In the genomic region with DNA sequence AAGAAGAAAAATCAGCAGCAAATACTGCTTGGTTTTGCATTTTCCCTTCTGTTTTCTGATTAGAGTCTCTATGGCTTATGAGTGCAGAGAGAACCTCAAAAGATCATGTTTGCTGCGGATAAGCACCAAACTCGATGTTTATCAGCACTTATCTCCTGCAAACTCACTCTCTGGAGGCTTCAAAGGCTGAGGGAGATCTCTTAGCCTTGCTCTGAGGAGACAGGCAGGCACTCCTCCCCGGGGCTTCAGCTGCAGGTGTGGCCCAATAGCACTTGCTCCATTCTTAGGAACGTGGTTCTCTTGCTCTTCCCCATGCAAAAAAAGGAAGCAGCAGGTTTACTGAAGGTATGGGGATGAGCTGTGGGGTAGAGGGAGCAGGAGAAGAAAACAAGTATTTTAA, we compare ENCODE assay signal across 16 cellular contexts. TPM values are rescaled to one million over a fixed set of nuclear protein-coding genes. Genes with fewer than 3 reads are reported as not detected.
A peak's percentile ranks its signal among the peaks of the same experiment; 100 is the strongest.
DNase-seq lines count a peak whose midpoint lies in the region; ATAC-seq and TF ChIP-seq lines count a peak whose summit lies in the region.
"Had no signal": no experiment of that assay in that cellular context is flagged by ENCODE, and none has a peak within 500 bp of the region (broad histone marks: within the 10 kb centered on the region; RNA-seq: fewer than 3 reads in every experiment).

No MANE protein-coding gene starts in this region.

- H3K9me3 Mint-ChIP-seq in activated CD4-positive, alpha-beta T cell treated with anti-CD3 and anti-CD28 coated beads, Interleukin-2, amount 10 ng/mL, durations not matched to agents 24 days and 14 days = no peaks in the 10 kb centered on the region
- no peaks in the 10 kb centered on the region for H3K9me3 Mint-ChIP-seq in activated T-helper 17 cell treated with anti-CD3 and anti-CD28 coated beads, Interleukin-2, amount 50 U/mL, for 72 hours

- peak overlapping the region; percentile 91 for H3K4me2 ChIP-seq in MM.1S (ENCODE audit: low read depth, low read length)
- H3K4me2 ChIP-seq: A549 had no signal

- H3K36me3 ChIP-seq in MM.1S (replicated peaks; ENCODE audit: insufficient read depth, low read length) (no peaks in the 10 kb centered on the region; the same call in 1 of the 2 replicates), neutrophil (no peaks in the 10 kb centered on the region), MG63 (no peaks in the 10 kb centered on the region), right atrium auricular region (no peaks in the 10 kb centered on the region)
- H3K36me3 ChIP-seq: brain microvascular endothelial cell, left lung, upper lobe of left lung had no signal

- H3K79me2 ChIP-seq in MM.1S (ENCODE audit: low read length) = peaks cover 93% of the 10 kb centered on the region

- peak overlapping the region; percentile 99 for H3K27ac ChIP-seq in MM.1S (ENCODE audit: low read length)
- H3K27ac ChIP-seq in neutrophil = peak overlapping the region; percentile 95
- H3K27ac ChIP-seq in right atrium auricular region = no peak overlapping the region
- H3K27ac ChIP-seq: A549, brain microvascular endothelial cell had no signal

- peak overlapping the region; percentile 79 for H3K27ac Mint-ChIP-seq in activated CD4-positive, alpha-beta T cell treated with anti-CD3 and anti-CD28 coated beads, Interleukin-2, amount 10 ng/mL, durations not matched to agents 24 days and 14 days
- peak overlapping the region; percentile 77 for H3K27ac Mint-ChIP-seq in activated T-helper 17 cell treated with anti-CD3 and anti-CD28 coated beads, Interleukin-2, amount 50 U/mL, for 72 hours

- no peak overlapping the region for H2AFZ ChIP-seq in MM.1S (ENCODE audit: low read length)

- no peaks in the 10 kb centered on the region for H3K27me3 Mint-ChIP-seq in activated CD4-positive, alpha-beta T cell treated with anti-CD3 and anti-CD28 coated beads, Interleukin-2, amount 10 ng/mL, durations not matched to agents 24 days and 14 days
- no peaks in the 10 kb centered on the region for H3K27me3 Mint-ChIP-seq in activated T-helper 17 cell treated with anti-CD3 and anti-CD28 coated beads, Interleukin-2, amount 50 U/mL, for 72 hours

- peak overlapping the region; percentile 47; the same call in 1 of the 2 replicates for H3K9ac ChIP-seq in MM.1S (ENCODE audit: low read length)

- ATAC-seq in activated T-helper 17 cell treated with anti-CD3 and anti-CD28 coated beads, Interleukin-2, amount 50 U/mL, for 72 hours (replicated peaks) = no peak
- ATAC-seq in HG03432 (IDR thresholded peaks at IDR 0.05; ENCODE audit: unreplicated experiment) = no peak
- ATAC-seq: A549, left lung, Panc1 had no signal

- H3K4me3 Mint-ChIP-seq in activated CD4-positive, alpha-beta T cell treated with anti-CD3 and anti-CD28 coated beads, Interleukin-2, amount 10 ng/mL, durations not matched to agents 24 days and 14 days = peak overlapping the region; percentile 63
- H3K4me3 Mint-ChIP-seq in activated T-helper 17 cell treated with anti-CD3 and anti-CD28 coated beads, Interleukin-2, amount 50 U/mL, for 72 hours = peak overlapping the region; percentile 77

- H3K4me3 ChIP-seq in MM.1S (ENCODE audit: low read length) (peak overlapping the region; percentile 49), neutrophil (ENCODE audit: low read depth in 1 of 2, low read length in 1 of 2) (peak overlapping the region; percentile 23 to 30), MG63 (no peak overlapping the region), right atrium auricular region (no peak overlapping the region)
- H3K4me3 ChIP-seq: A549, left lung, upper lobe of left lung had no signal

- H3K4me1 Mint-ChIP-seq in activated CD4-positive, alpha-beta T cell treated with anti-CD3 and anti-CD28 coated beads, Interleukin-2, amount 10 ng/mL, durations not matched to agents 24 days and 14 days = peaks cover 57% of the 10 kb centered on the region
- peaks cover 61% of the 10 kb centered on the region for H3K4me1 Mint-ChIP-seq in activated T-helper 17 cell treated with anti-CD3 and anti-CD28 coated beads, Interleukin-2, amount 50 U/mL, for 72 hours

- no peaks in the 10 kb centered on the region for H3K9me2 ChIP-seq in MM.1S (replicated peaks; ENCODE audit: insufficient read depth, low read length)

- TF ChIP-seq CTCF in MM.1S (IDR thresholded peaks at IDR 0.05; ENCODE audit: low read length) (no peak), neutrophil (IDR thresholded peaks at IDR 0.05) (no peak), right atrium auricular region (IDR thresholded peaks at IDR 0.05) (no peak)

- intact Hi-C loops in activated CD4-positive, alpha-beta T cell treated with anti-CD3 and anti-CD28 coated beads, Interleukin-2, amount 10 ng/mL, durations not matched to agents 24 days and 14 days (cut with micrococcal nuclease) = loop anchor here (10.0 kb wide), 1 partner anchor 214 kb away; no protein-coding TSS in a partner anchor

- DNase-seq in activated CD4-positive, alpha-beta T cell treated with anti-CD3 and anti-CD28 coated beads, Interleukin-2, amount 10 ng/mL, durations not matched to agents 24 days and 14 days = peak; percentile 76
- no peak for DNase-seq in activated CD4-positive, alpha-beta T cell treated with anti-CD3 and anti-CD28 coated beads, Interleukin-2, amount 50 U/mL, for 48 hours
- DNase-seq in MM.1S = peak; percentile 67
- DNase-seq in MG63 = no peak
- no peak for DNase-seq in right atrium auricular region (ENCODE audit: low spot score)
- DNase-seq: activated CD8-positive, alpha-beta memory T cell treated with anti-CD3 and anti-CD28 coated beads, Interleukin-2, amount 50 U/mL, for 48 hours; brain microvascular endothelial cell; left lung; nucleus accumbens; small intestine; upper lobe of left lung had no signal

- H3K9me3 ChIP-seq in MM.1S (replicated peaks; ENCODE audit: insufficient read depth, low read length) = no peaks in the 10 kb centered on the region
- H3K9me3 ChIP-seq in neutrophil = no peaks in the 10 kb centered on the region
- H3K9me3 ChIP-seq in MG63 = no peaks in the 10 kb centered on the region
- H3K9me3 ChIP-seq in right atrium auricular region = no peaks in the 10 kb centered on the region
- H3K9me3 ChIP-seq: A549, left lung, upper lobe of left lung had no signal

- H3F3A ChIP-seq in MM.1S (ENCODE audit: insufficient read depth, low read length) = peaks cover 47% of the 10 kb centered on the region

- H4K20me1 ChIP-seq in MM.1S (ENCODE audit: insufficient read depth, low read length) = no peaks in the 10 kb centered on the region

- peaks cover 64% of the 10 kb centered on the region for H3K4me1 ChIP-seq in MM.1S (ENCODE audit: low read length)
- H3K4me1 ChIP-seq in neutrophil (ENCODE audit: control insufficient read depth in 1 of 2, insufficient read depth in 1 of 2, low read depth in 1 of 2, low read length in 1 of 2) = peaks cover 90 to 97% of the 10 kb centered on the region in 2 experiments
- H3K4me1 ChIP-seq in right atrium auricular region = peaks cover 0 to 15% of the 10 kb centered on the region in 2 donors
- H3K4me1 ChIP-seq: A549 had no signal

- H3K27me3 ChIP-seq in MM.1S (replicated peaks; ENCODE audit: insufficient read depth, low read length) = no peaks in the 10 kb centered on the region
- no peaks in the 10 kb centered on the region for H3K27me3 ChIP-seq in neutrophil
- H3K27me3 ChIP-seq in MG63 = no peaks in the 10 kb centered on the region
- H3K27me3 ChIP-seq in right atrium auricular region = no peaks in the 10 kb centered on the region
- H3K27me3 ChIP-seq: brain microvascular endothelial cell, left lung, upper lobe of left lung had no signal

- peaks cover 14% of the 10 kb centered on the region for H3K36me3 Mint-ChIP-seq in activated CD4-positive, alpha-beta T cell treated with anti-CD3 and anti-CD28 coated beads, Interleukin-2, amount 10 ng/mL, durations not matched to agents 24 days and 14 days (ENCODE audit: low read depth)
- peaks cover 35% of the 10 kb centered on the region for H3K36me3 Mint-ChIP-seq in activated T-helper 17 cell treated with anti-CD3 and anti-CD28 coated beads, Interleukin-2, amount 50 U/mL, for 72 hours (ENCODE audit: low read depth)

RNA-seq across cellular contexts. Expression of a gene that starts 45.1 kb away (rescaled TPM):
- 35.3 and 36.5 TPM in 2 replicates for total RNA-seq in activated CD4-positive, alpha-beta T cell treated with anti-CD3 and anti-CD28 coated beads, Interleukin-2, amount 10 ng/mL, durations not matched to agents 24 days and 14 days
- total RNA-seq in activated T-helper 17 cell treated with anti-CD3 and anti-CD28 coated beads, Interleukin-2, amount 50 U/mL, for 72 hours = 10 to 100 TPM; 55.6 to 73.4 TPM
- 6.1 and 6.4 TPM in 2 replicates for total RNA-seq in MG63 (2014; rRNA removed; shearing (Covaris generic); ENCODE audit: low replicate concordance)
- total RNA-seq in right atrium auricular region = 10 to 100 TPM; 12.3 to 25.2 TPM

Comparison
In these comparisons a context has a peak if more than half of its experiments do, and no peak if none do; other contexts are left out.
1. DNase-seq: peak in activated CD4-positive, alpha-beta T cell treated with anti-CD3 and anti-CD28 coated beads, Interleukin-2, amount 10 ng/mL, durations not matched to agents 24 days and 14 days (single experiment) and MM.1S (single experiment); none in activated CD4-positive, alpha-beta T cell treated with anti-CD3 and anti-CD28 coated beads, Interleukin-2, amount 50 U/mL, for 48 hours (0 of 2), MG63 (single experiment) and right atrium auricular region (single experiment).
2. H3K27ac ChIP-seq: peak in MM.1S (single experiment) and neutrophil (single experiment); none in right atrium auricular region (0 of 2).
3. H3K4me3 ChIP-seq: peak in MM.1S (single experiment) and neutrophil (2 of 2); none in MG63 (single experiment) and right atrium auricular region (0 of 2).